ENCODE assay signal across 1 cellular context in genomic region chr10:14878266-14879054, GRCh38.
TF ChIP-seq lines count a peak whose summit lies in the region.

Gene SUV39H2, plus strand, starts transcription at chr10:14878866. Its CDS starts 23 bp downstream, at chr10:14878889.

TF ChIP-seq in K562, 482 proteins besides CTCF, POLR2A, EP300 and RAD21 (continued from another document and continues in another):
- 0 out of 2 replicates have a peak, but pooled peaks have one; percentile 42 for TF ChIP-seq THAP12 (CRISPR knock-in tag; IDR thresholded peaks at IDR 0.05)
- no peak for TF ChIP-seq GABPB2 (CRISPR knock-in tag; conservative IDR thresholded peaks at IDR 0.05)
- TF ChIP-seq PKNOX1 (IDR thresholded peaks at IDR 0.05), result peak; percentile 54; the same call in 1 of the 2 replicates
- no peak for TF ChIP-seq MCM7 (IDR thresholded peaks at IDR 0.05)
- TF ChIP-seq U2AF1 (optimal IDR thresholded peaks at IDR 0.05; ENCODE audit: low read depth, low read length), result peak; percentile 67
- TF ChIP-seq NCOA1 (IDR thresholded peaks at IDR 0.05; ENCODE audit: low read depth), result 0 out of 2 replicates have a peak, but pooled peaks have one; percentile 29
- peak; percentile 92 to 94 for TF ChIP-seq NRF1 (conservative IDR thresholded peaks at IDR 0.05 in 1 of 2, IDR thresholded peaks at IDR 0.05 in 1 of 2)
- peak; percentile 68; the same call in 1 of the 2 replicates for TF ChIP-seq ZBTB40 (IDR thresholded peaks at IDR 0.05)
- no peak for TF ChIP-seq ZBTB40 (CRISPR knock-in tag; IDR thresholded peaks at IDR 0.05)
- TF ChIP-seq GATAD2B (IDR thresholded peaks at IDR 0.05; ENCODE audit: borderline replicate concordance), result peak; percentile 84; the same call in 1 of the 2 replicates
- TF ChIP-seq UBTF (IDR thresholded peaks at IDR 0.05; ENCODE audit: borderline replicate concordance in 1 of 2, low read depth in 2 of 2, low read length in 2 of 2), result no peak
- peak; percentile 23; the same call in 1 of the 2 replicates for TF ChIP-seq FOXP1 (CRISPR knock-in tag; IDR thresholded peaks at IDR 0.05)
- peak; percentile 59; the same call in 1 of the 2 replicates for TF ChIP-seq TOE1 (IDR thresholded peaks at IDR 0.05; ENCODE audit: borderline replicate concordance)
- 0 out of 2 replicates have a peak, but pooled peaks have one; percentile 70 for TF ChIP-seq TOE1 (CRISPR knock-in tag; IDR thresholded peaks at IDR 0.05; ENCODE audit: borderline replicate concordance, low read depth)
- TF ChIP-seq SIX5 (IDR thresholded peaks at IDR 0.05; ENCODE audit: borderline replicate concordance in 1 of 2, insufficient read depth in 1 of 2, low read depth in 1 of 2, low read length in 2 of 2), result no peak
- TF ChIP-seq E2F8 (IDR thresholded peaks at IDR 0.05; ENCODE audit: low read depth, partially characterized antibody), result peak; percentile 26
- peak; percentile 42; the same call in 1 of the 2 replicates for TF ChIP-seq ZBTB9 (CRISPR knock-in tag; IDR thresholded peaks at IDR 0.05)
- peak; percentile 89 for TF ChIP-seq ZFX (CRISPR knock-in tag; IDR thresholded peaks at IDR 0.05)
- TF ChIP-seq PHF8 (IDR thresholded peaks at IDR 0.05; ENCODE audit: borderline replicate concordance, low read length), result peak; percentile 94
- peak; percentile 92 for TF ChIP-seq CXXC5 (CRISPR knock-in tag; IDR thresholded peaks at IDR 0.05)
- no peak for TF ChIP-seq KAT2B (IDR thresholded peaks at IDR 0.05; ENCODE audit: low read depth, low read length)
- TF ChIP-seq RAD51 (IDR thresholded peaks at IDR 0.05; ENCODE audit: borderline replicate concordance, low read depth), result peak; percentile 35; the same call in 1 of the 2 replicates
- peak; percentile 59; the same call in 1 of the 2 replicates for TF ChIP-seq STAT6 (CRISPR knock-in tag; IDR thresholded peaks at IDR 0.05)
- peak in 1 of 2 experiments; percentile 76; a peak in 2 of 4 replicates for TF ChIP-seq ZNF639 (CRISPR knock-in tag; conservative IDR thresholded peaks at IDR 0.05 in 1 of 2, IDR thresholded peaks at IDR 0.05 in 1 of 2)
- no peak for TF ChIP-seq NCOA2 (IDR thresholded peaks at IDR 0.05; ENCODE audit: partially characterized antibody in 2 of 2)
- TF ChIP-seq CHD2 (IDR thresholded peaks at IDR 0.05; ENCODE audit: low read depth, low read length), result peak; percentile 86
- TF ChIP-seq MAZ (CRISPR knock-in tag; conservative IDR thresholded peaks at IDR 0.05 in 1 of 2, IDR thresholded peaks at IDR 0.05 in 1 of 2), result peak; percentile 64 to 83; a peak in 3 of 4 replicates
- peak; percentile 71 for TF ChIP-seq POLR2AphosphoS5 (IDR thresholded peaks at IDR 0.05; ENCODE audit: control insufficient read depth, insufficient read depth, low read depth, low read length)
